Comparison of ENCODE assay signal across 17 cellular contexts in genomic region chrX:13791145-13791544, GRCh38. TPM values are rescaled to one million over a fixed set of nuclear protein-coding genes. Genes with fewer than 3 reads are reported as not detected.
"Had no signal": no experiment of that assay in that cellular context is flagged by ENCODE, and none has a peak within 500 bp of the region (broad histone marks: within the 10 kb centered on the region; RNA-seq: fewer than 3 reads in every experiment).

No MANE protein-coding gene starts in this region.

- H3K36me3 ChIP-seq: pancreas, stomach had no signal

- H3K27me3 Mint-ChIP-seq: activated naive CD8-positive, alpha-beta T cell treated with anti-CD3 and anti-CD28 coated beads, Interleukin-2, amount 50 U/mL, for 24 hours had no signal

- H3K9me3 ChIP-seq: pancreas, stomach had no signal

- H3K27ac ChIP-seq: hepatocyte, pancreas, SK-N-MC had no signal

- H3K27me3 ChIP-seq: hepatocyte, pancreas had no signal

- H3K9me3 Mint-ChIP-seq: activated naive CD8-positive, alpha-beta T cell treated with anti-CD3 and anti-CD28 coated beads, Interleukin-2, amount 50 U/mL, for 24 hours; activated T-helper 17 cell treated with anti-CD3 and anti-CD28 coated beads, Interleukin-2, amount 50 U/mL, for 72 hours had no signal

- H3K4me1 ChIP-seq: pancreas, stomach had no signal

- H3K4me3 ChIP-seq: hepatocyte, pancreas, SK-N-MC, stomach had no signal

- DNase-seq: activated CD4-positive, alpha-beta T cell treated with anti-CD3 and anti-CD28 coated beads, Interleukin-2, amount 50 U/mL, for 48 hours; activated naive CD4-positive, alpha-beta T cell treated with Interleukin-2 at 50 U/mL for 16 hours; activated naive CD8-positive, alpha-beta T cell treated with anti-CD3 and anti-CD28 coated beads, Interleukin-2, amount 50 U/mL, for 24 hours; central memory CD4-positive, alpha-beta T cell; effector memory CD4-positive, alpha-beta T cell; kidney; nephron progenitor cell; pancreas; Right ventricle myocardium superior; stimulated activated CD4-positive, alpha-beta T cell treated with anti-CD3 and anti-CD28 coated beads, Interleukin-12 subunit alpha, Interleukin-12 subunit beta, amount 100 ng/mL, for 4 hours; stimulated activated CD4-positive, alpha-beta T cell treated with anti-CD3 and anti-CD28 coated beads, Interleukin-2, amount 100 ng/mL, for 24 hours; stomach; trophoblast cell had no signal

- H3K4me1 Mint-ChIP-seq: activated naive CD8-positive, alpha-beta T cell treated with anti-CD3 and anti-CD28 coated beads, Interleukin-2, amount 50 U/mL, for 24 hours; activated T-helper 17 cell treated with anti-CD3 and anti-CD28 coated beads, Interleukin-2, amount 50 U/mL, for 72 hours had no signal

- ATAC-seq: activated CD4-positive, CD25-positive, alpha-beta regulatory T cell treated with anti-CD3 and anti-CD28 coated beads, Interleukin-2, amount 50 U/mL, for 24 hours; activated naive CD8-positive, alpha-beta T cell treated with anti-CD3 and anti-CD28 coated beads, Interleukin-2, amount 50 U/mL, for 24 hours; activated T-helper 17 cell treated with anti-CD3 and anti-CD28 coated beads, Interleukin-2, amount 50 U/mL, for 72 hours had no signal

- H3K27ac Mint-ChIP-seq: activated naive CD8-positive, alpha-beta T cell treated with anti-CD3 and anti-CD28 coated beads, Interleukin-2, amount 50 U/mL, for 24 hours; activated T-helper 17 cell treated with anti-CD3 and anti-CD28 coated beads, Interleukin-2, amount 50 U/mL, for 72 hours had no signal

- H3K4me3 Mint-ChIP-seq: activated naive CD8-positive, alpha-beta T cell treated with anti-CD3 and anti-CD28 coated beads, Interleukin-2, amount 50 U/mL, for 24 hours; activated T-helper 17 cell treated with anti-CD3 and anti-CD28 coated beads, Interleukin-2, amount 50 U/mL, for 72 hours; nephron progenitor cell had no signal

RNA-seq across cellular contexts. Expression of gene GPM6B, which starts 25.7 kb away (rescaled TPM):
- total RNA-seq: activated T-helper 17 cell treated with anti-CD3 and anti-CD28 coated beads, Interleukin-2, amount 50 U/mL, for 72 hours had no signal
